14 cellular contexts compared by ENCODE assay signal in genomic region chr17:351436-351713, GRCh38. TPM values are rescaled to one million over a fixed set of nuclear protein-coding genes. Genes with fewer than 3 reads are reported as not detected.
A peak's percentile ranks its signal among the peaks of the same experiment; 100 is the strongest.
DNase-seq lines count a peak whose midpoint lies in the region; ATAC-seq, FAIRE-seq and TF ChIP-seq lines count a peak whose summit lies in the region.
"Had no signal": no experiment of that assay in that cellular context is flagged by ENCODE, and none has a peak within 500 bp of the region (broad histone marks: within the 10 kb centered on the region; RNA-seq: fewer than 3 reads in every experiment).

No MANE protein-coding gene starts in this region.

- H2AFZ ChIP-seq in parathyroid adenoma, result no peak overlapping the region

- TF ChIP-seq CTCF in WERI-Rb-1 (IDR thresholded peaks at IDR 0.05; ENCODE audit: low read depth, low read length) (no peak), esophagus squamous epithelium (IDR thresholded peaks at IDR 0.05) (peak in 1 of 6 experiments; percentile 20), parathyroid adenoma (IDR thresholded peaks at IDR 0.05) (no peak), D721Med (IDR thresholded peaks at IDR 0.05; ENCODE audit: insufficient read depth, missing control alignments) (no peak)

- H3K27ac ChIP-seq in BLaER1, result peak overlapping the region; percentile 86
- peak overlapping the region; percentile 96 for H3K27ac ChIP-seq in WERI-Rb-1
- peak overlapping the region; percentile 68 to 96 (median 88) for H3K27ac ChIP-seq in esophagus squamous epithelium
- peak overlapping the region; percentile 85 for H3K27ac ChIP-seq in parathyroid adenoma

- H3K36me3 ChIP-seq in BLaER1 (no peaks in the 10 kb centered on the region; the same call in 1 of the 2 replicates), WERI-Rb-1 (peaks cover 4% of the 10 kb centered on the region), esophagus squamous epithelium (no peaks in the 10 kb centered on the region), parathyroid adenoma (ENCODE audit: control insufficient read depth, insufficient read depth, low read length) (no peaks in the 10 kb centered on the region)

- TF ChIP-seq POLR2A in esophagus squamous epithelium (IDR thresholded peaks at IDR 0.05), result no peak
- no peak for TF ChIP-seq POLR2A in GM18505 (IDR thresholded peaks at IDR 0.05; ENCODE audit: borderline replicate concordance, extremely low read depth, insufficient read depth, insufficient read length)

- intact Hi-C loops in esophagus squamous epithelium (cut with DNase I), result no loop called here

- H3K9ac ChIP-seq in BLaER1 (0 out of 2 replicates have a peak overlapping the region, but pooled peaks have one; percentile 43), parathyroid adenoma (no peak overlapping the region)
- H3K9ac ChIP-seq: SK-N-SH had no signal

- ATAC-seq in GM18505 (IDR thresholded peaks at IDR 0.05; ENCODE audit: unreplicated experiment), result no peak
- ATAC-seq: activated CD4-positive, CD25-positive, alpha-beta regulatory T cell treated with anti-CD3 and anti-CD28 coated beads, Interleukin-2, amount 50 U/mL, for 24 hours; activated T-cell treated with anti-CD3 and anti-CD28 coated beads, Interleukin-2, amount 50 U/mL, for 4 hours had no signal

- H3K4me3 ChIP-seq in BLaER1, result peak overlapping the region; percentile 30
- H3K4me3 ChIP-seq in WERI-Rb-1 (ENCODE audit: low read depth, low read length), result no peak overlapping the region
- no peak overlapping the region for H3K4me3 ChIP-seq in esophagus squamous epithelium
- H3K4me3 ChIP-seq in parathyroid adenoma (ENCODE audit: low read depth, low read length), result no peak overlapping the region

- H3K4me2 ChIP-seq in BLaER1 (peak overlapping the region; percentile 89), parathyroid adenoma (ENCODE audit: low read length) (no peak overlapping the region)
- H3K4me2 ChIP-seq: SK-N-SH had no signal

- H3K9me3 ChIP-seq in BLaER1 (peaks cover 32% of the 10 kb centered on the region), WERI-Rb-1 (ENCODE audit: severe bottlenecking) (no peaks in the 10 kb centered on the region), esophagus squamous epithelium (no peaks in the 10 kb centered on the region), parathyroid adenoma (ENCODE audit: control insufficient read depth, low read length) (no peaks in the 10 kb centered on the region)
- H3K9me3 ChIP-seq: SK-N-SH had no signal

- peaks cover 4% of the 10 kb centered on the region for H3K79me2 ChIP-seq in parathyroid adenoma

- WGBS in esophagus squamous epithelium, 2 donors, result 33 to 64% methylated on average over 6 of the region's 6 CpGs

- no peak for FAIRE-seq in D721Med (lab: Jason Lieb, UNC)

- H4K20me1 ChIP-seq in BLaER1, result no peaks in the 10 kb centered on the region

- no peak for DNase-seq in WERI-Rb-1
- DNase-seq in esophagus squamous epithelium (lab: John Stamatoyannopoulos, UW), result no peak
- no peak for DNase-seq in NCI-H1436 treated with DMSO at 0.1 percent for 48 hours (lab: John Stamatoyannopoulos, UW)
- DNase-seq in D721Med (ENCODE audit: insufficient read length, low spot score), result no peak
- DNase-seq in NCI-H1105 treated with DMSO at 0.1 percent for 48 hours (lab: John Stamatoyannopoulos, UW), result no peak
- DNase-seq: activated T-cell treated with anti-CD3 and anti-CD28 coated beads, Interleukin-2, amount 50 U/mL, for 4 hours; naive thymus-derived CD4-positive, alpha-beta T cell; NCI-H1092; NCI-H524 treated with DMSO at 0.1 percent for 48 hours had no signal

- H3K4me1 ChIP-seq in BLaER1 (peaks cover 86% of the 10 kb centered on the region), esophagus squamous epithelium (peaks cover 0 to 82% (median 59%) of the 10 kb centered on the region in 3 donors), parathyroid adenoma (peaks cover 20% of the 10 kb centered on the region)

- H3K27me3 ChIP-seq in BLaER1, result no peaks in the 10 kb centered on the region
- no peaks in the 10 kb centered on the region for H3K27me3 ChIP-seq in WERI-Rb-1 (ENCODE audit: insufficient read depth, low read depth, severe bottlenecking)
- H3K27me3 ChIP-seq in esophagus squamous epithelium, result no peaks in the 10 kb centered on the region
- no peaks in the 10 kb centered on the region for H3K27me3 ChIP-seq in parathyroid adenoma (ENCODE audit: control insufficient read depth, insufficient read depth, low read length)

RNA-seq across cellular contexts. Expression of gene RPH3AL, which starts 1.2 kb away (rescaled TPM):
- total RNA-seq in esophagus squamous epithelium, result 10 to 100 TPM in 1 of 4 donors, 1 to 10 TPM in 3; 5.2 to 18.3 (median 7.5) TPM
